In genomic region chr18:3256693-3257626, GRCh38 we compare ENCODE assay signal across 9 cellular contexts. TPM values are rescaled to one million over a fixed set of nuclear protein-coding genes. Genes with fewer than 3 reads are reported as not detected.
A peak's percentile ranks its signal among the peaks of the same experiment; 100 is the strongest.
DNase-seq lines count a peak whose midpoint lies in the region; ATAC-seq lines count a peak whose summit lies in the region.
"Had no signal": no experiment of that assay in that cellular context is flagged by ENCODE, and none has a peak within 500 bp of the region (broad histone marks: within the 10 kb centered on the region; RNA-seq: fewer than 3 reads in every experiment).

No MANE protein-coding gene starts in this region.

- no peak for ATAC-seq in HG02798 (IDR thresholded peaks at IDR 0.05; ENCODE audit: poor library complexity, unreplicated experiment)

- DNase-seq in AG08395 (ENCODE audit: low spot score) (peak; percentile 27), HCEC 1CT (peak; percentile 71), astrocyte of the hippocampus (ENCODE audit: low read depth, low spot score) (peak; percentile 74), lung microvascular endothelial cell (ENCODE audit: low read depth in 2 of 2) (peak; percentile 58 to 83), islet precursor cell (no peak)
- DNase-seq in activated CD4-positive, CD25-positive, alpha-beta regulatory T cell treated with anti-CD3 and anti-CD28 coated beads, Interleukin-2, amount 50 U/mL, for 72 hours = no peak
- no peak for DNase-seq in effector CD4-positive, alpha-beta T cell
- DNase-seq: activated CD8-positive, alpha-beta memory T cell treated with anti-CD3 and anti-CD28 coated beads, Interleukin-2, amount 50 U/mL, for 4 hours had no signal

RNA-seq across cellular contexts. Expression of gene MYL12B, which starts 5.0 kb away (rescaled TPM):
- 736 and 834 TPM in 2 replicates for total RNA-seq in lung microvascular endothelial cell

RNA-seq across cellular contexts. Expression of gene MYL12A, which starts 9.4 kb away (rescaled TPM):
- 943 and 1,280 TPM in 2 replicates for total RNA-seq in lung microvascular endothelial cell

RNA-seq across cellular contexts. Expression of gene MYOM1, which starts 37.2 kb away (rescaled TPM):
- total RNA-seq in lung microvascular endothelial cell = 1.1 and 8.7 TPM in 2 replicates

Comparison
In these comparisons a context has a peak if more than half of its experiments do, and no peak if none do; other contexts are left out.
1. DNase-seq: peak in AG08395 (single experiment), HCEC 1CT (single experiment), astrocyte of the hippocampus (single experiment) and lung microvascular endothelial cell (2 of 2); none in activated CD4-positive, CD25-positive, alpha-beta regulatory T cell treated with anti-CD3 and anti-CD28 coated beads, Interleukin-2, amount 50 U/mL, for 72 hours (single experiment), islet precursor cell (single experiment) and effector CD4-positive, alpha-beta T cell (single experiment).